ENCODE assay signal across 1 cellular context in the genomic region with DNA sequence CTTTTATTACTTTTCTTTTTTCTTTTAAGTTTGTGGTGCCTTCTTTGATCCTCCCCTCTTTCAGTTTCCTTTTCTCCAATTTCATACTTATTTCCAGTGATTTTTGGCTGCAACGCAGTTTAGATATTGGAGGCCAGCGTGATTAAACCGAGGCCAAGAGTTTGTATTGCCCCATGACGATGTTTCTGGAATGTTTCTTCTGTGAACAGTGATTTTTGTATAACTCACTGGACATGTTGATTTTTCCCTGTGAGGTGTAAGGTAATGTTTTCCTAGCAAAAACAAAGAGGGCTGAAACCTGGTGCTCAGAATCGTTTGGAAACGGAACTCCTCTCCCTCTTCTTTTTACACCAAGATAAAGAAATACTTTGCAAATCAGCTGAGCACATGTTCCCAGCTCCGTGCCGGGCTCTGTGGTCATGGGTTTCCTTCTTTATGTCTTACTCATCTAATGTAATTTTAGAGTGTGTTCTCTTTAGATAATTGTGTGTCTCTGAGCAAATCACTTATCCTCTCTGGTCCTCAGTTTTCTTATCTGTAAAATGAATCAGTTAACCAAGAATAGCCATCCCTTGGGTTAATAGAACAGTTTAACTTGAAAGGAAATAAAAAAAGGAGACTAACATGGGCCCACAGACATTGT.
TF ChIP-seq lines count a peak whose summit lies in the region.

No MANE protein-coding gene starts in this region.

TF ChIP-seq in liver, 16 proteins besides CTCF, POLR2A, EP300 and RAD21 (continued from another document):
- TF ChIP-seq, protein P1, sequence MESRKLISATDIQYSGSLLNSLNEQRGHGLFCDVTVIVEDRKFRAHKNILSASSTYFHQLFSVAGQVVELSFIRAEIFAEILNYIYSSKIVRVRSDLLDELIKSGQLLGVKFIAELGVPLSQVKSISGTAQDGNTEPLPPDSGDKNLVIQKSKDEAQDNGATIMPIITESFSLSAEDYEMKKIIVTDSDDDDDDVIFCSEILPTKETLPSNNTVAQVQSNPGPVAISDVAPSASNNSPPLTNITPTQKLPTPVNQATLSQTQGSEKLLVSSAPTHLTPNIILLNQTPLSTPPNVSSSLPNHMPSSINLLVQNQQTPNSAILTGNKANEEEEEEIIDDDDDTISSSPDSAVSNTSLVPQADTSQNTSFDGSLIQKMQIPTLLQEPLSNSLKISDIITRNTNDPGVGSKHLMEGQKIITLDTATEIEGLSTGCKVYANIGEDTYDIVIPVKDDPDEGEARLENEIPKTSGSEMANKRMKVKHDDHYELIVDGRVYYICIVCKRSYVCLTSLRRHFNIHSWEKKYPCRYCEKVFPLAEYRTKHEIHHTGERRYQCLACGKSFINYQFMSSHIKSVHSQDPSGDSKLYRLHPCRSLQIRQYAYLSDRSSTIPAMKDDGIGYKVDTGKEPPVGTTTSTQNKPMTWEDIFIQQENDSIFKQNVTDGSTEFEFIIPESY (IDR thresholded peaks at IDR 0.05), result peak; percentile 61
- peak; percentile 38 for TF ChIP-seq SP1 (IDR thresholded peaks at IDR 0.05)
- TF ChIP-seq TAF1 (conservative IDR thresholded peaks at IDR 0.05), result no peak
- TF ChIP-seq YY1 (IDR thresholded peaks at IDR 0.05), result peak; percentile 75
- TF ChIP-seq HNF4A (conservative IDR thresholded peaks at IDR 0.05), result peak; percentile 39 to 72
- no peak for TF ChIP-seq NR2F2 (IDR thresholded peaks at IDR 0.05)
- peak; percentile 30 to 69 for TF ChIP-seq RXRA (IDR thresholded peaks at IDR 0.05)
- TF ChIP-seq GABPA (IDR thresholded peaks at IDR 0.05 in 1 of 2, conservative IDR thresholded peaks at IDR 0.05 in 1 of 2), result no peak
- TF ChIP-seq FOXA1 (IDR thresholded peaks at IDR 0.05), result peak; percentile 81
- TF ChIP-seq, protein P2, sequence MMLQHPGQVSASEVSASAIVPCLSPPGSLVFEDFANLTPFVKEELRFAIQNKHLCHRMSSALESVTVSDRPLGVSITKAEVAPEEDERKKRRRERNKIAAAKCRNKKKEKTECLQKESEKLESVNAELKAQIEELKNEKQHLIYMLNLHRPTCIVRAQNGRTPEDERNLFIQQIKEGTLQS (IDR thresholded peaks at IDR 0.05), result no peak
- TF ChIP-seq, protein P3, sequence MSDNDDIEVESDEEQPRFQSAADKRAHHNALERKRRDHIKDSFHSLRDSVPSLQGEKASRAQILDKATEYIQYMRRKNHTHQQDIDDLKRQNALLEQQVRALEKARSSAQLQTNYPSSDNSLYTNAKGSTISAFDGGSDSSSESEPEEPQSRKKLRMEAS (IDR thresholded peaks at IDR 0.05), result peak; percentile 70
- no peak for TF ChIP-seq HNF4G (IDR thresholded peaks at IDR 0.05)
